1 cellular context compared by ENCODE assay signal in the genomic region with DNA sequence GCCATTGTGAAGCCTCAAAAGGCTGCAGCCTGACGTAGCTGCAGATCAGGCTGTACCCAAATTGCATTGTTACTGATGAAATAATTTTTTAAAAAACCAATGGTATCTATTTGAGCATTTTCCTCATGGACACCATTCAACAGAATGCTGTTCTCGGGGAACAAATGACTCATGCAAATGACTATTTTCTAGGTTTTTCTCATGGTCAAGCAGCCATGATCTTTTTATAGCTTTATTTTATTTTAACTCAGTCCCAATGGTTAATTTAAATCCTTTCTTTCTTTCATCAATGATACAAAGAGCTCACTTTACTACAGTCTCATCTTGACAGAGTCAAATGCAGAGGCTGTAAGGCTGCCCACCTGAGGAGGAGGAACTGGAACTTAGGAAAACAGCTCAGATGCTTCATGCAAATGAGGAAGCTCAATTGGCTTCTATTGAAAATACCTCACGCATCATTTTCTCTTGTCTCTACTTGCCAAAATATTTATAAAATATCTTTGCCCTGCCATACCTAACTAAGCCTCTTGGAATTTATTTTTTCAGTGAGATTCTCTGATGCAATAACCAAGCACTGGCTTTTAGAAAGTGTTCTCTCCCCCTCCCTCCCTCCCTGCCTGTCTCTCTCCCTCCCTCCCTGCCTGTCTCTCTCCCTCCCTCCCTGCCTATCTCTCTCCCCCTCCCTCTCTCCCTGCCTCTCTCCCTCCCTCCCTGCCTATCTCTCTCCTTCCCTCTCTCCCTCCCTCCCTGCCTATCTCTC.
TF ChIP-seq lines count a peak whose summit lies in the region.

No MANE protein-coding gene starts in this region.

TF ChIP-seq in H1, 55 proteins besides CTCF, POLR2A, EP300 and RAD21 (continued from another document):
- TF ChIP-seq, protein P1, sequence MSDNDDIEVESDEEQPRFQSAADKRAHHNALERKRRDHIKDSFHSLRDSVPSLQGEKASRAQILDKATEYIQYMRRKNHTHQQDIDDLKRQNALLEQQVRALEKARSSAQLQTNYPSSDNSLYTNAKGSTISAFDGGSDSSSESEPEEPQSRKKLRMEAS (IDR thresholded peaks at IDR 0.05), result no peak
- no peak for TF ChIP-seq RXRA (IDR thresholded peaks at IDR 0.05; ENCODE audit: insufficient read depth, low read depth, low read length)
- TF ChIP-seq TEAD4 (IDR thresholded peaks at IDR 0.05; ENCODE audit: low read depth, low read length), result no peak
- TF ChIP-seq POLR2AphosphoS5 (IDR thresholded peaks at IDR 0.05; ENCODE audit: low read depth, low read length), result no peak
- TF ChIP-seq SP1 (IDR thresholded peaks at IDR 0.05; ENCODE audit: low read depth, low read length), result no peak
- no peak for TF ChIP-seq TAF7 (optimal IDR thresholded peaks at IDR 0.05; ENCODE audit: borderline replicate concordance, low read depth, low read length)
